12 cellular contexts compared by ENCODE assay signal in the genomic region with DNA sequence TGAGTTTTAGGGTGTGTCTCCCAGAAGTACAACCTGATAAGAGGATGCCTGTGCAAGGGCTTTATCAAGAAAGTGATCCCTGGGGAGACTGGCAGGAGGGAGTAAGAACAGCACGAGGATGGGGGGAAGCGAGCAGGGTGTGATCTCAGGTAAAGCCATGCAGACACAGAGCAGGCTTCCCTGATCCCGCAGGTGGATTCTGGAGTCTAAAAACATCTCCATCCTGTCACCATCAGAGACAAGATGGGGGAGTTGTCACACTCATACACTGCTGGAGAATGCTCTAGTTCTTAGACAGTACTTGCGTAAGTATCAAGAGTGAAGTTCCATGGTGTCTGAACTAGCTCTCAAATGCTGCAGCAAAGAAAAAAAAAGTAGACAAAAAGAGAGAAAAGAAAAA.
A peak's percentile ranks its signal among the peaks of the same experiment; 100 is the strongest.
DNase-seq lines count a peak whose midpoint lies in the region; ATAC-seq and TF ChIP-seq lines count a peak whose summit lies in the region.
"Had no signal": no experiment of that assay in that cellular context is flagged by ENCODE, and none has a peak within 500 bp of the region (broad histone marks: within the 10 kb centered on the region; RNA-seq: fewer than 3 reads in every experiment).

No MANE protein-coding gene starts in this region.

- DNase-seq in erythroblast (lab: John Stamatoyannopoulos, UW): peak; percentile 6 to 57
- DNase-seq in mucosa of descending colon: no peak
- DNase-seq in upper lobe of right lung: no peak
- DNase-seq in NCI-H146 (lab: John Stamatoyannopoulos, UW): no peak
- no peak for DNase-seq in NCI-H345 (lab: John Stamatoyannopoulos, UW)
- DNase-seq: Caco-2; CD4-positive, alpha-beta T cell; GM23248; HCEC 1CT had no signal

- TF ChIP-seq CTCF in mucosa of descending colon (IDR thresholded peaks at IDR 0.05) (no peak), upper lobe of right lung (IDR thresholded peaks at IDR 0.05) (no peak)

- H3K9me3 ChIP-seq in BLaER1 treated with 17β-estradiol and CSF1 and Interleukin-3, amounts not matched to agents 10 nM and 100 nM (replicated peaks in 1 of 11): no peaks in the 10 kb centered on the region
- H3K9me3 ChIP-seq in mucosa of descending colon: peaks cover 5% of the 10 kb centered on the region
- no peaks in the 10 kb centered on the region for H3K9me3 ChIP-seq in upper lobe of right lung

- peaks cover 0 to 13% (median 11%) of the 10 kb centered on the region in 10 experiments; a peak in 14 of 20 replicates for H3K4me1 ChIP-seq in BLaER1 treated with 17β-estradiol and CSF1 and Interleukin-3, amounts not matched to agents 10 nM and 100 nM
- no peaks in the 10 kb centered on the region for H3K4me1 ChIP-seq in mucosa of descending colon (ENCODE audit: low read depth)
- H3K4me1 ChIP-seq in upper lobe of right lung: no peaks in the 10 kb centered on the region
- H3K4me1 ChIP-seq: Caco-2 had no signal

- no peaks in the 10 kb centered on the region for H3K27me3 ChIP-seq in BLaER1 treated with 17β-estradiol and CSF1 and Interleukin-3, amounts not matched to agents 10 nM and 100 nM
- H3K27me3 ChIP-seq in upper lobe of right lung: no peaks in the 10 kb centered on the region

- no peak for TF ChIP-seq POLR2A in erythroblast (IDR thresholded peaks at IDR 0.05; ENCODE audit: low read length)

- intact Hi-C loops in mucosa of descending colon (cut with DNase I, micrococcal nuclease) (no loop called here), upper lobe of right lung (cut with DNase I) (no loop called here)

- H3K9ac ChIP-seq in BLaER1 treated with 17β-estradiol and CSF1 and Interleukin-3, amounts not matched to agents 10 nM and 100 nM: no peak overlapping the region
- H3K9ac ChIP-seq: GM23248 had no signal

- no peaks in the 10 kb centered on the region for H4K20me1 ChIP-seq in BLaER1 treated with 17β-estradiol and CSF1 and Interleukin-3, amounts not matched to agents 10 nM and 100 nM

- no peaks in the 10 kb centered on the region for H3K36me3 ChIP-seq in BLaER1 treated with 17β-estradiol and CSF1 and Interleukin-3, amounts not matched to agents 10 nM and 100 nM
- H3K36me3 ChIP-seq in mucosa of descending colon (ENCODE audit: low read depth): no peaks in the 10 kb centered on the region
- H3K36me3 ChIP-seq in upper lobe of right lung: no peaks in the 10 kb centered on the region

- ATAC-seq in mucosa of descending colon: peak; percentile 42
- peak; percentile 38 for ATAC-seq in upper lobe of right lung
- ATAC-seq in HG02623 (IDR thresholded peaks at IDR 0.05; ENCODE audit: unreplicated experiment): no peak

- H3K4me3 ChIP-seq in BLaER1 treated with 17β-estradiol and CSF1 and Interleukin-3, amounts not matched to agents 10 nM and 100 nM: no peak overlapping the region
- H3K4me3 ChIP-seq in mucosa of descending colon (no peak overlapping the region), upper lobe of right lung (no peak overlapping the region)
- H3K4me3 ChIP-seq: GM23248 had no signal

- no peak overlapping the region for H3K27ac ChIP-seq in BLaER1 treated with 17β-estradiol and CSF1 and Interleukin-3, amounts not matched to agents 10 nM and 100 nM
- H3K27ac ChIP-seq in upper lobe of right lung: no peak overlapping the region
- H3K27ac ChIP-seq: C4-2B, GM23248 had no signal

- peak overlapping the region in 6 of 11 experiments; percentile 8 to 34 (median 18); a peak in 6 of 22 replicates for H3K4me2 ChIP-seq in BLaER1 treated with 17β-estradiol and CSF1 and Interleukin-3, amounts not matched to agents 10 nM and 100 nM

Comparison
In these comparisons a context has a peak if more than half of its experiments do, and no peak if none do; other contexts are left out.
1. DNase-seq: peak in erythroblast (2 of 2); none in mucosa of descending colon (0 of 3), upper lobe of right lung (single experiment), NCI-H146 (single experiment) and NCI-H345 (single experiment).